Comparison of ENCODE assay signal across 8 cellular contexts in genomic region chr1:11550664-11551283, GRCh38.
DNase-seq lines count a peak whose midpoint lies in the region; ATAC-seq, FAIRE-seq and TF ChIP-seq lines count a peak whose summit lies in the region.

No MANE protein-coding gene starts in this region.

- POLR2A ChIA-PET in GM10248 (lab: Yijun Ruan, JAX) = no interaction called here

- WGBS in lung, 2 donors = 8 to 10% methylated on average over 12 of the region's 12 CpGs

- no peak for ATAC-seq in lung (ENCODE audit: insufficient read depth, low FRiP score)
- no peak for ATAC-seq in GM21360 (IDR thresholded peaks at IDR 0.05; ENCODE audit: unreplicated experiment)
- ATAC-seq in GM18517 (IDR thresholded peaks at IDR 0.05; ENCODE audit: unreplicated experiment) = no peak

- no peak overlapping the region for H3K27ac ChIP-seq in lung (ENCODE audit: low read depth in 1 of 2, low read length in 1 of 2)

- H3K36me3 ChIP-seq in NT2/D1 (ENCODE audit: insufficient read depth, insufficient read length, low read length) = no peaks in the 10 kb centered on the region
- H3K36me3 ChIP-seq in lung (ENCODE audit: control insufficient read depth in 2 of 2, insufficient read depth in 2 of 2, low read length in 2 of 2) = no peaks in the 10 kb centered on the region

- H3K27me3 ChIP-seq in NT2/D1 (ENCODE audit: insufficient read depth, insufficient read length) (peaks cover 22% of the 10 kb centered on the region), lung (ENCODE audit: control insufficient read depth, insufficient read depth) (peaks cover 6% of the 10 kb centered on the region)

- H3K4me3 ChIP-seq in NT2/D1 (ENCODE audit: insufficient read length, low read depth) = no peak overlapping the region
- H3K4me3 ChIP-seq in cardiac fibroblast (replicated peaks in 1 of 2; ENCODE audit: low read depth in 2 of 2, low read length in 2 of 2) = no peak overlapping the region
- H3K4me3 ChIP-seq in lung = no peak overlapping the region

- TF ChIP-seq CTCF in GM10248 (IDR thresholded peaks at IDR 0.05; ENCODE audit: control extremely low read depth, extremely low read depth, low read depth, missing control alignments) (no peak), cardiac fibroblast (IDR thresholded peaks at IDR 0.05; ENCODE audit: low read depth, low read length) (no peak), lung (IDR thresholded peaks at IDR 0.05; ENCODE audit: control extremely low read depth, extremely low read depth) (no peak), D721Med (IDR thresholded peaks at IDR 0.05; ENCODE audit: insufficient read depth, missing control alignments) (no peak)

- no peaks in the 10 kb centered on the region for H3K9me3 ChIP-seq in NT2/D1 (ENCODE audit: insufficient read depth, low read length)
- peaks cover 0 to 3% of the 10 kb centered on the region in 2 donors for H3K9me3 ChIP-seq in lung (ENCODE audit: control insufficient read depth in 2 of 2, insufficient read depth in 1 of 2, low read length in 1 of 2)

- CTCF ChIA-PET in GM10248 (lab: Yijun Ruan, JAX) = interaction anchor here (1.3 kb wide), 1 partner anchor 9 kb away, joined by 3 read pairs; no protein-coding TSS in a partner anchor

- no peak overlapping the region for H3K9ac ChIP-seq in NT2/D1 (ENCODE audit: insufficient read length, low read depth)

- DNase-seq in GM10248 (ENCODE audit: extremely low spot score) (peak; percentile 48), NT2/D1 (ENCODE audit: low read depth, low spot score) (peak; percentile 77), cardiac fibroblast (ENCODE audit: low read depth in 2 of 2) (peak; percentile 83), lung (ENCODE audit: low spot score) (peak; percentile 53), D721Med (ENCODE audit: insufficient read length, low spot score) (no peak)
- no peak for DNase-seq in activated CD4-positive, CD25-positive, alpha-beta regulatory T cell treated with anti-CD3 and anti-CD28 coated beads, Interleukin-2, amount 50 U/mL, for 72 hours

- no peak for FAIRE-seq in D721Med (lab: Jason Lieb, UNC)

- H3K4me1 ChIP-seq in NT2/D1 (ENCODE audit: insufficient read depth, insufficient read length) = peaks cover 3% of the 10 kb centered on the region
- no peaks in the 10 kb centered on the region for H3K4me1 ChIP-seq in lung (ENCODE audit: control insufficient read depth in 2 of 2, insufficient read depth in 2 of 2, low read length in 2 of 2)

Comparison
In these comparisons a context has a peak if more than half of its experiments do, and no peak if none do; other contexts are left out.
1. DNase-seq: peak in GM10248 (single experiment), NT2/D1 (single experiment), cardiac fibroblast (2 of 2) and lung (single experiment); none in D721Med (single experiment) and activated CD4-positive, CD25-positive, alpha-beta regulatory T cell treated with anti-CD3 and anti-CD28 coated beads, Interleukin-2, amount 50 U/mL, for 72 hours (single experiment).